In genomic region chr18:76589309-76589708, GRCh38 we compare ENCODE assay signal across 8 cellular contexts.
A peak's percentile ranks its signal among the peaks of the same experiment; 100 is the strongest.
DNase-seq lines count a peak whose midpoint lies in the region; ATAC-seq, FAIRE-seq and TF ChIP-seq lines count a peak whose summit lies in the region.
"Had no signal": no experiment of that assay in that cellular context is flagged by ENCODE, and none has a peak within 500 bp of the region (broad histone marks: within the 10 kb centered on the region; RNA-seq: fewer than 3 reads in every experiment).

No MANE protein-coding gene starts in this region.

- peaks cover 7% of the 10 kb centered on the region; the same call in 1 of the 2 replicates for H3K4me1 ChIP-seq in IMR-90 (ENCODE audit: control insufficient read depth, insufficient read depth, low read length)
- peaks cover 2% of the 10 kb centered on the region; the same call in 1 of the 2 replicates for H3K4me1 ChIP-seq in iPS-20b (ENCODE audit: insufficient read depth, low read length)
- peaks cover 0 to 9% (median 0%) of the 10 kb centered on the region in 4 donors for H3K4me1 ChIP-seq in transverse colon

- H4K91ac ChIP-seq in IMR-90 (ENCODE audit: insufficient read depth, low read depth, low read length), result no peak overlapping the region

- H3K56ac ChIP-seq in IMR-90 (ENCODE audit: extremely low read depth, insufficient read depth, low read length), result no peak overlapping the region

- intact Hi-C loops in IMR-90 (cut with micrococcal nuclease), result no loop called here
- intact Hi-C loops in transverse colon (cut with DNase I; ENCODE audit: low total_unique reads), result no loop called here

- peaks cover 7% of the 10 kb centered on the region for H3K9me1 ChIP-seq in IMR-90 (ENCODE audit: insufficient read depth, low read length)

- no peaks in the 10 kb centered on the region for H4K20me1 ChIP-seq in IMR-90 (ENCODE audit: insufficient read depth, low read length)

- no peak for DNase-seq in IMR-90
- DNase-seq in NOMO-1 treated with dmso at 0.1 percent for 144 hours (lab: John Stamatoyannopoulos, UW; ENCODE audit: unreplicated experiment), result peak; percentile 59
- no peak for DNase-seq in stimulated activated effector memory CD8-positive, alpha-beta T cell treated with anti-CD3 and anti-CD28 coated beads, Interleukin-12 subunit alpha, Interleukin-12 subunit beta, amount 100 ng/mL, for 72 hours (ENCODE audit: low spot score in 2 of 2)
- no peak for DNase-seq in transverse colon
- no peak for DNase-seq in GM12891 (ENCODE audit: insufficient read length, low spot score)
- DNase-seq: dermis blood vessel endothelial cell had no signal

- H2BK120ac ChIP-seq in IMR-90 (ENCODE audit: low read depth, low read length), result 0 out of 2 replicates have a peak overlapping the region, but pooled peaks have one; percentile 14

- H3K27ac ChIP-seq in IMR-90 (ENCODE audit: insufficient read depth, low read length) (no peak overlapping the region), iPS-20b (ENCODE audit: low read length) (no peak overlapping the region), transverse colon (no peak overlapping the region)

- no peak overlapping the region for H2BK5ac ChIP-seq in IMR-90 (ENCODE audit: low read depth, low read length, poor library complexity, severe bottlenecking)

- no peak overlapping the region for H2AK9ac ChIP-seq in IMR-90 (replicated peaks; ENCODE audit: low read depth, low read length, poor library complexity)

- H3K36me3 Mint-ChIP-seq in stimulated activated effector memory CD8-positive, alpha-beta T cell treated with anti-CD3 and anti-CD28 coated beads, Interleukin-12 subunit alpha, Interleukin-12 subunit beta, amount 100 ng/mL, for 72 hours, result no peaks in the 10 kb centered on the region

- in situ Hi-C loops in IMR-90 (cut with MboI; ENCODE audit: low sequenced_read_pairs) (no loop called here), transverse colon (cut with MboI; ENCODE audit: low pct_ligation_motif_present in 1 of 4, low pct_unique_long_range_greater_than_20kb in 1 of 4, low sequenced_read_pairs in 3 of 4) (no loop called here)

- dilution Hi-C loops in IMR-90 (cut with HindIII; ENCODE audit: low sequenced_read_pairs, unreplicated experiment), result no loop called here

- H3K9me3 ChIP-seq in IMR-90 (ENCODE audit: control insufficient read depth, insufficient read depth, low read length) (no peaks in the 10 kb centered on the region), iPS-20b (ENCODE audit: insufficient read depth, low read depth, low read length) (no peaks in the 10 kb centered on the region), transverse colon (no peaks in the 10 kb centered on the region)

- CTCF ChIA-PET in IMR-90 (lab: Yijun Ruan, JAX), result no interaction called here

- POLR2A ChIA-PET in IMR-90 (lab: Charles Lee; ENCODE audit: unreplicated experiment), result no interaction called here

- WGBS in IMR-90 (ENCODE audit: extremely low coverage in 2 of 2, insufficient read length in 1 of 2), 2 experiments, result no CpG with 5 or more reads among the region's 1 CpG
- WGBS in transverse colon (ENCODE audit: low coverage in 1 of 2), 2 donors, result 43 to 60% methylated on average over 1 of the region's 1 CpG

- TF ChIP-seq EP300 in transverse colon (IDR thresholded peaks at IDR 0.05; ENCODE audit: low read depth), result no peak

- no peak for FAIRE-seq in GM12891 (lab: Jason Lieb, UNC)

- no peak for ATAC-seq in IMR-90 (ENCODE audit: low read depth)
- no peak for ATAC-seq in stimulated activated effector memory CD8-positive, alpha-beta T cell treated with anti-CD3 and anti-CD28 coated beads, Interleukin-12 subunit alpha, Interleukin-12 subunit beta, amount 100 ng/mL, for 72 hours
- no peak for ATAC-seq in GM19397 (IDR thresholded peaks at IDR 0.05; ENCODE audit: unreplicated experiment)

- no peaks in the 10 kb centered on the region for H3K36me3 ChIP-seq in IMR-90 (ENCODE audit: control insufficient read depth, insufficient read depth, low read length)
- H3K36me3 ChIP-seq in iPS-20b (ENCODE audit: insufficient read depth, low read depth, low read length), result no peaks in the 10 kb centered on the region
- H3K36me3 ChIP-seq in transverse colon, result no peaks in the 10 kb centered on the region

- H3K9me3 Mint-ChIP-seq in stimulated activated effector memory CD8-positive, alpha-beta T cell treated with anti-CD3 and anti-CD28 coated beads, Interleukin-12 subunit alpha, Interleukin-12 subunit beta, amount 100 ng/mL, for 72 hours, result no peaks in the 10 kb centered on the region

- H3K18ac ChIP-seq in IMR-90 (ENCODE audit: low read depth, low read length), result peak overlapping the region; percentile 16; the same call in 1 of the 2 replicates

- no peak overlapping the region for H3K4me3 ChIP-seq in IMR-90 (ENCODE audit: insufficient read depth, low read depth, low read length)
- peak overlapping the region; percentile 57; the same call in 1 of the 2 replicates for H3K4me3 ChIP-seq in iPS-20b (ENCODE audit: low read length)
- peak overlapping the region in 1 of 4 donors; percentile 34 for H3K4me3 ChIP-seq in transverse colon

- H3K79me1 ChIP-seq in IMR-90 (ENCODE audit: low read depth in 1 of 2, low read length in 2 of 2), result no peaks in the 10 kb centered on the region

- H4K5ac ChIP-seq in IMR-90 (ENCODE audit: low read depth, low read length), result peak overlapping the region; percentile 84; the same call in 1 of the 2 replicates

- no peak overlapping the region for H3K27ac Mint-ChIP-seq in stimulated activated effector memory CD8-positive, alpha-beta T cell treated with anti-CD3 and anti-CD28 coated beads, Interleukin-12 subunit alpha, Interleukin-12 subunit beta, amount 100 ng/mL, for 72 hours

- H3K4me1 Mint-ChIP-seq in stimulated activated effector memory CD8-positive, alpha-beta T cell treated with anti-CD3 and anti-CD28 coated beads, Interleukin-12 subunit alpha, Interleukin-12 subunit beta, amount 100 ng/mL, for 72 hours, result no peaks in the 10 kb centered on the region

- H2BK15ac ChIP-seq in IMR-90 (ENCODE audit: low read depth, low read length), result peak overlapping the region; percentile 33; the same call in 1 of the 3 replicates

- TF ChIP-seq RAD21 in IMR-90 (IDR thresholded peaks at IDR 0.05; ENCODE audit: low read length), result no peak

- TF ChIP-seq POLR2A in IMR-90 (IDR thresholded peaks at IDR 0.05; ENCODE audit: low read depth, low read length) (no peak), transverse colon (IDR thresholded peaks at IDR 0.05) (no peak), GM12891 (IDR thresholded peaks at IDR 0.05; ENCODE audit: low read depth, low read length) (no peak)

- H3K9ac ChIP-seq in IMR-90 (ENCODE audit: low read depth, low read length) (peak overlapping the region; percentile 39; the same call in 1 of the 2 replicates), iPS-20b (ENCODE audit: low read depth, low read length) (peak overlapping the region; percentile 50; the same call in 1 of the 2 replicates)

- H3K4me2 ChIP-seq in IMR-90 (ENCODE audit: low read depth, low read length), result peak overlapping the region; percentile 63; the same call in 1 of the 2 replicates

- H3K27me3 ChIP-seq in IMR-90 (ENCODE audit: control insufficient read depth, insufficient read depth, low read length), result peaks cover 2% of the 10 kb centered on the region; the same call in 1 of the 2 replicates
- no peaks in the 10 kb centered on the region for H3K27me3 ChIP-seq in iPS-20b (ENCODE audit: insufficient read depth, low read length)
- H3K27me3 ChIP-seq in transverse colon, result peaks cover 8% of the 10 kb centered on the region

- H3K4me3 Mint-ChIP-seq in stimulated activated effector memory CD8-positive, alpha-beta T cell treated with anti-CD3 and anti-CD28 coated beads, Interleukin-12 subunit alpha, Interleukin-12 subunit beta, amount 100 ng/mL, for 72 hours, result peak overlapping the region; percentile 22

- H3K4ac ChIP-seq in IMR-90 (ENCODE audit: low read depth, low read length), result no peak overlapping the region

- TF ChIP-seq CTCF in IMR-90 (conservative IDR thresholded peaks at IDR 0.05; ENCODE audit: low read depth, low read length) (no peak), transverse colon (IDR thresholded peaks at IDR 0.05) (no peak)

- H2AK5ac ChIP-seq in IMR-90 (ENCODE audit: low read depth, low read length), result no peak overlapping the region

- H2AFZ ChIP-seq in IMR-90 (replicated peaks; ENCODE audit: low read length, poor library complexity), result no peak overlapping the region

- H2BK20ac ChIP-seq in IMR-90 (ENCODE audit: low read depth, low read length), result no peak overlapping the region

- H3K14ac ChIP-seq in IMR-90 (replicated peaks; ENCODE audit: low read depth, low read length), result 0 out of 2 replicates have a peak overlapping the region, but pooled peaks have one; percentile 12

- H3K23ac ChIP-seq in IMR-90 (ENCODE audit: low read depth, low read length), result no peak overlapping the region

- peak overlapping the region in 1 of 2 experiments; percentile 80; a peak in 2 of 4 replicates for H4K8ac ChIP-seq in IMR-90 (ENCODE audit: low read depth in 2 of 2, low read length in 2 of 2)

- no TSS peak for BruUV-seq in IMR-90 (replicated peaks; lab: Mats Ljungman, UMichigan)

TF ChIP-seq in IMR-90, 13 proteins besides CTCF, POLR2A, EP300 and RAD21 (continues in another document):
- no peak for TF ChIP-seq BHLHE40 (IDR thresholded peaks at IDR 0.05; ENCODE audit: low read depth, low read length)
- no peak for TF ChIP-seq CHD1 (IDR thresholded peaks at IDR 0.05; ENCODE audit: low read depth, low read length)
- TF ChIP-seq MAZ (IDR thresholded peaks at IDR 0.05; ENCODE audit: borderline replicate concordance, low read depth, low read length), result no peak
- TF ChIP-seq SMC3 (IDR thresholded peaks at IDR 0.05; ENCODE audit: low read depth, low read length), result no peak
- TF ChIP-seq FOS (IDR thresholded peaks at IDR 0.05; ENCODE audit: low read depth, low read length), result no peak

TF ChIP-seq in GM12891, 5 proteins besides CTCF, POLR2A, EP300 and RAD21:
- no peak for TF ChIP-seq PAX5 (IDR thresholded peaks at IDR 0.05; ENCODE audit: insufficient read depth, low read length, severe bottlenecking)
- no peak for TF ChIP-seq SPI1 (IDR thresholded peaks at IDR 0.05; ENCODE audit: low read depth, low read length)
- no peak for TF ChIP-seq POLR2AphosphoS5 (IDR thresholded peaks at IDR 0.05; ENCODE audit: low read depth, low read length)
- TF ChIP-seq POU2F2 (IDR thresholded peaks at IDR 0.05; ENCODE audit: low read depth, low read length), result no peak
- TF ChIP-seq TAF1 (IDR thresholded peaks at IDR 0.05; ENCODE audit: low read depth, low read length), result no peak
